In genomic region chr22:30556388-30556787, GRCh38 we compare ENCODE assay signal across 1 cellular context.
TF ChIP-seq lines count a peak whose summit lies in the region.

No MANE protein-coding gene starts in this region.

TF ChIP-seq in HepG2, 621 proteins besides CTCF, POLR2A, EP300 and RAD21:
- TF ChIP-seq STAG1 (CRISPR knock-in tag; IDR thresholded peaks at IDR 0.05), result peak; percentile 43
- TF ChIP-seq ZNF777 (CRISPR knock-in tag; IDR thresholded peaks at IDR 0.05), result no peak
